18 cellular contexts compared by ENCODE assay signal in the genomic region with DNA sequence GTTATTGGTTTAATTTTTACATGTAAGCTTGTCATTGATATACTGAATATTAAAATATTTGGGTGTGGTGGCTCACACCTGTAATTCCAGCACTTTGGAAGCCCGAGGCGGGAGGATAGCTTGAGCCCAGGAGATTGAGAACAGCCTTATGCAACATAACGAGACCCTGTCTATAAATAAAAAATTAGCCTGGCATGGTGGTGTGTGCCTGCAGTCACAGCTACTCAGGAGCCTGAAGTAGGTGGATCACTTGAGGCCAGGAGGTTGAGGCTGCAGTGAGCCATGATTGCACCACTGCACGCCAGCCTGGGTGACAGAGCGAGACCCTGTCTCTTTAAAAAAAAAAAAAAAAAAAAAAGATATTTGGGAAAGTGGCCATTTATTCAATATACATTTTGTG. TPM values are rescaled to one million over a fixed set of nuclear protein-coding genes. Genes with fewer than 3 reads are reported as not detected.
DNase-seq lines count a peak whose midpoint lies in the region; ATAC-seq and TF ChIP-seq lines count a peak whose summit lies in the region.
"Had no signal": no experiment of that assay in that cellular context is flagged by ENCODE, and none has a peak within 500 bp of the region (broad histone marks: within the 10 kb centered on the region; RNA-seq: fewer than 3 reads in every experiment).

No MANE protein-coding gene starts in this region.

- intact Hi-C loops in heart left ventricle (cut with DNase I) (no loop called here), left ventricle myocardium inferior (cut with micrococcal nuclease) (no loop called here), psoas muscle (cut with DNase I) (no loop called here)

- no peak for TF ChIP-seq POLR2A in heart left ventricle (IDR thresholded peaks at IDR 0.05)

- peak in 3 of 4 donors; percentile 29 to 64 (median 45) for ATAC-seq in heart left ventricle
- ATAC-seq in psoas muscle, result peak in 3 of 4 donors; percentile 13 to 33 (median 28)
- no peak for ATAC-seq in HG02610 (IDR thresholded peaks at IDR 0.05; ENCODE audit: unreplicated experiment)
- ATAC-seq: GM12878, GM23338, HCT116 had no signal

- H3K9me3 ChIP-seq in heart left ventricle (no peaks in the 10 kb centered on the region), left ventricle myocardium inferior (replicated peaks) (no peaks in the 10 kb centered on the region), psoas muscle (no peaks in the 10 kb centered on the region)

- no peak for TF ChIP-seq CTCF in heart left ventricle (IDR thresholded peaks at IDR 0.05)
- no peak for TF ChIP-seq CTCF in left ventricle myocardium inferior (IDR thresholded peaks at IDR 0.05; ENCODE audit: borderline replicate concordance)
- TF ChIP-seq CTCF in RWPE1 (conservative IDR thresholded peaks at IDR 0.05; ENCODE audit: low read depth), result no peak
- no peak for TF ChIP-seq CTCF in psoas muscle (IDR thresholded peaks at IDR 0.05)

- H3K4me1 ChIP-seq in heart left ventricle (peaks cover 0 to 44% (median 12%) of the 10 kb centered on the region in 12 donors), left ventricle myocardium inferior (peaks cover 34% of the 10 kb centered on the region), psoas muscle (peaks cover 28% of the 10 kb centered on the region)

- DNase-seq in heart left ventricle (no peak), left ventricle myocardium inferior (no peak), RWPE1 (ENCODE audit: low spot score) (no peak), epithelial cell of prostate (ENCODE audit: low read depth, low spot score) (no peak), psoas muscle (no peak)
- DNase-seq in stimulated activated CD4-positive, alpha-beta T cell treated with anti-CD3 and anti-CD28 coated beads, Interleukin-15, amount 100 ng/mL, for 24 hours, result no peak
- DNase-seq: C1 segment of cervical spinal cord; Calu3; CD4-positive, alpha-beta memory T cell; COR-L47; DMS53; DMS79 treated with DMSO at 0.1 percent for 48 hours; GDM1; H9 had no signal

- H3K36me3 ChIP-seq in heart left ventricle (no peaks in the 10 kb centered on the region), left ventricle myocardium inferior (no peaks in the 10 kb centered on the region), psoas muscle (ENCODE audit: insufficient read depth in 1 of 2, low read depth in 1 of 2) (no peaks in the 10 kb centered on the region)

- CTCF ChIA-PET in RWPE1 (lab: Yijun Ruan, JAX), result no interaction called here

- POLR2A ChIA-PET in RWPE1 (lab: Yijun Ruan, JAX; ENCODE audit: low non-redundant PET), result no interaction called here

- H3K27ac ChIP-seq in heart left ventricle (no peak overlapping the region), left ventricle myocardium inferior (replicated peaks) (no peak overlapping the region), RWPE1 (peak overlapping the region; percentile 81), epithelial cell of prostate (peak overlapping the region; percentile 86), psoas muscle (no peak overlapping the region)

- no peaks in the 10 kb centered on the region for H3K27me3 ChIP-seq in heart left ventricle
- H3K27me3 ChIP-seq in left ventricle myocardium inferior (ENCODE audit: low read depth), result no peaks in the 10 kb centered on the region
- H3K27me3 ChIP-seq in psoas muscle (ENCODE audit: insufficient read depth in 3 of 3, low read length in 2 of 3), result no peaks in the 10 kb centered on the region

- 81 to 87% (median 86%) methylated on average over 5 of the region's 5 CpGs for WGBS in heart left ventricle, 4 donors
- 56 to 70% (median 60%) methylated on average over 5 of the region's 5 CpGs for WGBS in psoas muscle, 3 donors

- no peak overlapping the region for H3K4me3 ChIP-seq in heart left ventricle
- H3K4me3 ChIP-seq in left ventricle myocardium inferior, result no peak overlapping the region
- no peak overlapping the region for H3K4me3 ChIP-seq in psoas muscle
- H3K4me3 ChIP-seq: GM12878, GM23338 had no signal

RNA-seq across cellular contexts. Expression of gene NFAT5, which starts 32.3 kb away (rescaled TPM):
- total RNA-seq in heart left ventricle (10 to 100 TPM; 13.6 to 30.5 (median 23.9) TPM), left ventricle myocardium inferior (13.9 TPM), psoas muscle (10 to 100 TPM; 18.8 to 27.9 (median 22.4) TPM)
- polyA plus RNA-seq in heart left ventricle (1 to 10 TPM; 4.9 to 5.8 TPM), psoas muscle (1 to 10 TPM; 1.6 to 5.9 (median 2.0) TPM)

Comparison
In these comparisons a context has a peak if more than half of its experiments do, and no peak if none do; other contexts are left out.
1. H3K27ac ChIP-seq: peak in RWPE1 (single experiment) and epithelial cell of prostate (single experiment); none in heart left ventricle (0 of 12), left ventricle myocardium inferior (single experiment) and psoas muscle (single experiment).